Comparison of ENCODE assay signal across 12 cellular contexts in the genomic region with DNA sequence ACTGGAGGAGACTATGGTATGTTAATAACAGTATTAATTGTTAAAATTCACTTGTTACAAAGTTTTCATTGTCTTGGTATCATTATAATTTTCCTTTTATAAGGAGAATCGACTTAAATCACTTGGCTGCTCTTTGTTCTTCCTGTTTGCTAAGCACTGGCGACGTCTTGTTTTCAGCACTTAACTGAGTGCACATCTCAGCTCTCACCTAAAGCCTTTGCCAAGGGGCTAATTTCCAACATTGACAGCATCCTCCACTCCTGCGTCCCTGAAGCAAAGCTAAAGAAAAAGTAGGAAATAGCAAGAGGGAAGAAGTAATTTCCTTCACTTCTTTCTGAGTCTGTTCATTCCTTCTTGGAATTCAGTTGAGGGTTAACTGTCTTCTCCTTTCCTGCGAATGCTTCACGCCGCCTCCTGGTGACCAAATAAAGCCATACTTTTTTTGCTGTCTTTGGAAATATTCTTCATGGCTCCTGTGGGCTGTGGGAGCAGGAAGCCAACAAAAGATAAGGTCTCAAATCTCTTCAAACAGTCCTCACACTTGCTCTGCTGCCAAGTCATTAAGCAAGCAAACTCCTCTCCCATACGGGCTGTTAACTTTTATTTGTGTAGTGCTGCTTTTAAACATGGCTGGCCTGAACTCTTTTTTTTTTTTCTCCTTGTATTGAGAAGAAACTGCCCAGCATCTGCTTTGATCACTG.
DNase-seq lines count a peak whose midpoint lies in the region; ATAC-seq and TF ChIP-seq lines count a peak whose summit lies in the region.
"Had no signal": no experiment of that assay in that cellular context is flagged by ENCODE, and none has a peak within 500 bp of the region (broad histone marks: within the 10 kb centered on the region; RNA-seq: fewer than 3 reads in every experiment).

No MANE protein-coding gene starts in this region.

- intact Hi-C loops in ascending aorta (cut with DNase I) (loop anchor here (1.0 to 10.0 kb wide), 3 partner anchors 116 to 648 kb away; a partner anchor contains a TSS), left colon (cut with DNase I, micrococcal nuclease) (no loop called here), testis (cut with DNase I; ENCODE audit: low total_unique reads) (no loop called here)

- H3K27me3 ChIP-seq in ascending aorta (no peaks in the 10 kb centered on the region), testis (no peaks in the 10 kb centered on the region)

- TF ChIP-seq CTCF in ascending aorta (IDR thresholded peaks at IDR 0.05) (peak; percentile 23 to 50 (median 32)), testis (IDR thresholded peaks at IDR 0.05) (peak in 2 of 3 experiments; percentile 17 to 62)

- H3K9me3 Mint-ChIP-seq in effector memory CD8-positive, alpha-beta T cell: peaks cover 1 to 7% of the 10 kb centered on the region in 2 donors

- H3K36me3 ChIP-seq in ascending aorta (no peaks in the 10 kb centered on the region), testis (ENCODE audit: low read depth, missing control alignments) (no peaks in the 10 kb centered on the region)

- H3K4me1 Mint-ChIP-seq in effector memory CD8-positive, alpha-beta T cell (ENCODE audit: low read depth in 2 of 2): no peaks in the 10 kb centered on the region

- H3K4me3 Mint-ChIP-seq in effector memory CD8-positive, alpha-beta T cell: no peak overlapping the region
- H3K4me3 Mint-ChIP-seq: IgD-negative memory B cell had no signal

- WGBS in testis, 2 donors: 12 to 20% methylated on average over 8 of the region's 8 CpGs

- no peaks in the 10 kb centered on the region for H3K9me3 ChIP-seq in ascending aorta
- H3K9me3 ChIP-seq in testis: no peaks in the 10 kb centered on the region
- H3K9me3 ChIP-seq: SK-N-SH had no signal

- H3K4me3 ChIP-seq in ascending aorta: peak overlapping the region; percentile 11 to 39
- H3K4me3 ChIP-seq in testis: no peak overlapping the region
- H3K4me3 ChIP-seq: GM12878 had no signal

- TF ChIP-seq POLR2A in testis (IDR thresholded peaks at IDR 0.05): no peak

- no peak overlapping the region for H3K27ac Mint-ChIP-seq in effector memory CD8-positive, alpha-beta T cell
- H3K27ac Mint-ChIP-seq: IgD-negative memory B cell had no signal

- peaks cover 4% of the 10 kb centered on the region for H3K36me3 Mint-ChIP-seq in effector memory CD8-positive, alpha-beta T cell (ENCODE audit: insufficient read depth)
- H3K36me3 Mint-ChIP-seq: IgD-negative memory B cell had no signal

- ATAC-seq in left colon (peak; percentile 85), GM21576 (IDR thresholded peaks at IDR 0.05; ENCODE audit: unreplicated experiment) (no peak)
- no peak for ATAC-seq in effector memory CD8-positive, alpha-beta T cell (replicated peaks)
- ATAC-seq: GM12878 had no signal

- H3K4me1 ChIP-seq in ascending aorta (peaks cover 0 to 2% of the 10 kb centered on the region in 2 donors), testis (no peaks in the 10 kb centered on the region)

- DNase-seq in HuH-7.5 (ENCODE audit: low spot score) (peak; percentile 6), ascending aorta (ENCODE audit: low spot score in 2 of 2) (peak in 1 of 2 donors; percentile 67), left colon (peak; percentile 46 to 51), testis (peak; percentile 70)
- no peak for DNase-seq in effector memory CD8-positive, alpha-beta T cell
- no peak for DNase-seq in stimulated activated naive CD4-positive, alpha-beta T cell treated with Interleukin-2 at 50 U/mL for 16 hours (lab: John Stamatoyannopoulos, UW)
- DNase-seq: activated naive CD4-positive, alpha-beta T cell treated with Interleukin-2 at 50 U/mL for 16 hours; SK-N-SH; stimulated activated naive CD4-positive, alpha-beta T cell had no signal

- H3K27ac ChIP-seq in ascending aorta: peak overlapping the region; percentile 69 to 71
- H3K27ac ChIP-seq in testis: peak overlapping the region in 1 of 2 donors; percentile 42

- peaks cover 0 to 6% of the 10 kb centered on the region in 2 donors for H3K27me3 Mint-ChIP-seq in effector memory CD8-positive, alpha-beta T cell

Comparison
In these comparisons a context has a peak if more than half of its experiments do, and no peak if none do; other contexts are left out.
1. DNase-seq: peak in HuH-7.5 (single experiment), left colon (2 of 2) and testis (single experiment); none in effector memory CD8-positive, alpha-beta T cell (0 of 3) and stimulated activated naive CD4-positive, alpha-beta T cell treated with Interleukin-2 at 50 U/mL for 16 hours (single experiment).
2. H3K4me3 ChIP-seq: peak in ascending aorta (2 of 2); none in testis (0 of 2).